In the genomic region with DNA sequence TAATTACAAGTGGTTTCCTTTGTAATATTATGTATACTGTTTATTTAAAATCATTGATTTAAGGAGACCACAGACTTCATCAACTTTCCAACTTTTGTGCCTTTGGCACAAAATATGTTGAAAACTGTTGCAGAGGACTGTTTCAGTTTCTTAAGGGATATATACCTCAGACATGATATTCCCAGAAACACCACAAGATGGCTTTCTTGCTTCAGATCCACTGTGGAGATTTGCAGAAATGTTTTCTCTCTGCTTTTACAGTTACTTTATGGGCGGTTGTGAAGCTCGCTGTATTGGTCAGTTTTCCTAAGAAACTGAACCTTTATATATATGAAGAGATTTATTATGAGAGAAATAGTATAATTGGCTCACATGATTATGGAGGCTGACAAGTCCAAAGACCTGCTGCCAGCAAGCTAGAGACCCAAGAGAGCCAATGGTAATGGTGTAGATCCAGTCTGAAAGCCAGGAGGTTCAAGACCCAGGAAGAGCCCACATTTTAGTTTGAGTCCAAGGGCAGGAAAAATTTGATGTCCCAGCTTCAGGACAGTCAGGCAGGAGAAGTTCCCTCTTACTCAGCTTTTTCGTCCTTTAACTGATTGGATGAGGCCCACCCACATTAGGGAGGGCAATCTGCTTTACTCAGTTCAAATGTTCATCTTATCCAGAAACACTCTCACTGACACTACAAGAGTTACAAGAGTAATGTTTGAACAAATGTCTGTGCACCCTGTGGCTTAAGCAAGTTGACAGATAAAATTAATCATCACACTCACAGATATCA, we compare ENCODE assay signal across 8 cellular contexts. TPM values are rescaled to one million over a fixed set of nuclear protein-coding genes. Genes with fewer than 3 reads are reported as not detected.
DNase-seq lines count a peak whose midpoint lies in the region; ATAC-seq, FAIRE-seq and TF ChIP-seq lines count a peak whose summit lies in the region.

No MANE protein-coding gene starts in this region.

- TF ChIP-seq CTCF in C4-2B (conservative IDR thresholded peaks at IDR 0.05) (peak; percentile 61), GM20000 (IDR thresholded peaks at IDR 0.05; ENCODE audit: extremely low read depth, missing control alignments) (no peak), bronchial epithelial cell (IDR thresholded peaks at IDR 0.05; ENCODE audit: insufficient read depth, low read length, severe bottlenecking) (peak; percentile 54), right lobe of liver (IDR thresholded peaks at IDR 0.05) (peak; percentile 59 to 82 (median 66))

- no peaks in the 10 kb centered on the region for H3K4me1 ChIP-seq in right lobe of liver

- H3K4me3 ChIP-seq in bronchial epithelial cell (ENCODE audit: low read depth, low read length) (no peak overlapping the region), right lobe of liver (no peak overlapping the region)

- intact Hi-C loops in right lobe of liver (cut with DNase I), result loop anchor here (5.0 kb wide), 1 partner anchor 94 kb away; the partner anchor contains the start of gene PRSS35 (in 2 of the 2)

- H3K9me3 ChIP-seq in right lobe of liver, result no peaks in the 10 kb centered on the region

- ATAC-seq in right lobe of liver, result peak; percentile 86 to 93 (median 89)
- ATAC-seq in GM19397 (IDR thresholded peaks at IDR 0.05; ENCODE audit: unreplicated experiment), result no peak

- no peaks in the 10 kb centered on the region for H3K36me3 ChIP-seq in bronchial epithelial cell (ENCODE audit: control insufficient read depth, insufficient read depth, low read length)
- no peaks in the 10 kb centered on the region for H3K36me3 ChIP-seq in right lobe of liver

- no peak for FAIRE-seq in bronchial epithelial cell (lab: Jason Lieb, UNC)

- WGBS in right lobe of liver (ENCODE audit: insufficient coverage, low coverage, low lambda C conversion rate, missing lambda C conversion rate), result 38% methylated on average over 3 of the region's 3 CpGs

- H3K27ac ChIP-seq in C4-2B, result no peak overlapping the region
- no peak overlapping the region for H3K27ac ChIP-seq in right lobe of liver

- H3K27me3 ChIP-seq in bronchial epithelial cell (ENCODE audit: control insufficient read depth, insufficient read depth, low read length), result no peaks in the 10 kb centered on the region
- no peaks in the 10 kb centered on the region for H3K27me3 ChIP-seq in right lobe of liver

- no peak for TF ChIP-seq POLR2A in right lobe of liver (IDR thresholded peaks at IDR 0.05)

- DNase-seq in GM20000 (ENCODE audit: low spot score) (peak; percentile 33), NCI-H2171 (lab: John Stamatoyannopoulos, UW) (peak; percentile 25), bronchial epithelial cell (ENCODE audit: low read depth) (peak; percentile 65), right lobe of liver (no peak), ureter (ENCODE audit: low spot score) (no peak)
- DNase-seq in stimulated activated CD4-positive, alpha-beta T cell treated with anti-CD3 and anti-CD28 coated beads, Interleukin-1b, Interleukin-23, amount 100 ng/mL, for 48 hours, result no peak

RNA-seq across cellular contexts. Expression of gene ME1, which starts 12.8 kb away (rescaled TPM):
- total RNA-seq in bronchial epithelial cell (18.2 and 37.6 TPM in 2 replicates), right lobe of liver (10 to 100 TPM; 10.1 to 18.2 (median 13.3) TPM), ureter (10.1 TPM)

Comparison
In these comparisons a context has a peak if more than half of its experiments do, and no peak if none do; other contexts are left out.
1. DNase-seq: peak in GM20000 (single experiment), NCI-H2171 (single experiment) and bronchial epithelial cell (single experiment); none in right lobe of liver (0 of 3), stimulated activated CD4-positive, alpha-beta T cell treated with anti-CD3 and anti-CD28 coated beads, Interleukin-1b, Interleukin-23, amount 100 ng/mL, for 48 hours (single experiment) and ureter (single experiment).